ENCODE assay signal across 2 cellular contexts in the genomic region with DNA sequence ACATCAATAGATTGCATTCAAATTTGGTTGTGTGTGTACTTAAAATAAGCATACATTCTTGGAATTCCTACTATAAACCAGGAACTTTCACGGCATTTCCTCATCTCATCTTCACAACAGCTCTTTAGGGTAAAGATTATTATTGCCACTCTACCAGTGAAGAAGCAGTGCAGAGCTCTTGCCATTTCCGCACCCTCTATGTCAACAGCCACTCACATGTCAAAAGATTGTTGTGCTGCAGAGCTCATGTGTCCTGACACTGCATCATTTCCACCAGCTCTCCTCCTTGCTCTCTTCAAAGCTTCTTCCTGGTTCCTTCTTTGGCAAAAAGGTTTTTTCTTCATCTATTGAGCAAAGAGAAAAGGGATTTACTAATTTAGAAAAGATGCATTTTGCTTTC.
TF ChIP-seq lines count a peak whose summit lies in the region.

No MANE protein-coding gene starts in this region.

TF ChIP-seq in HepG2, 621 proteins besides CTCF, POLR2A, EP300 and RAD21:
- TF ChIP-seq, protein P1, sequence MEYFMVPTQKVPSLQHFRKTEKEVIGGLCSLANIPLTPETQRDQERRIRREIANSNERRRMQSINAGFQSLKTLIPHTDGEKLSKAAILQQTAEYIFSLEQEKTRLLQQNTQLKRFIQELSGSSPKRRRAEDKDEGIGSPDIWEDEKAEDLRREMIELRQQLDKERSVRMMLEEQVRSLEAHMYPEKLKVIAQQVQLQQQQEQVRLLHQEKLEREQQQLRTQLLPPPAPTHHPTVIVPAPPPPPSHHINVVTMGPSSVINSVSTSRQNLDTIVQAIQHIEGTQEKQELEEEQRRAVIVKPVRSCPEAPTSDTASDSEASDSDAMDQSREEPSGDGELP (IDR thresholded peaks at IDR 0.05; ENCODE audit: borderline replicate concordance, low read depth), result no peak
- TF ChIP-seq FOXA1 (IDR thresholded peaks at IDR 0.05) (no peak), FOXA1 (CRISPR knock-in tag; IDR thresholded peaks at IDR 0.05) (0 out of 2 replicates have a peak, but pooled peaks have one; percentile 10), FOXA3 (CRISPR knock-in tag; IDR thresholded peaks at IDR 0.05) (peak; percentile 32; the same call in 1 of the 2 replicates)

TF ChIP-seq in H1, 55 proteins besides CTCF, POLR2A, EP300 and RAD21:
- TF ChIP-seq NANOG (IDR thresholded peaks at IDR 0.05; ENCODE audit: insufficient read depth, low read depth, low read length, poor library complexity, severe bottlenecking), result no peak
- TF ChIP-seq TCF12 (IDR thresholded peaks at IDR 0.05; ENCODE audit: low read depth, low read length), result no peak
- TF ChIP-seq CBX8 (IDR thresholded peaks at IDR 0.05; ENCODE audit: borderline replicate concordance, low read depth, low read length), result no peak
